22 cellular contexts compared by ENCODE assay signal in genomic region chr5:16483361-16483760, GRCh38. TPM values are rescaled to one million over a fixed set of nuclear protein-coding genes. Genes with fewer than 3 reads are reported as not detected.
DNase-seq lines count a peak whose midpoint lies in the region; ATAC-seq and TF ChIP-seq lines count a peak whose summit lies in the region.
"Had no signal": no experiment of that assay in that cellular context is flagged by ENCODE, and none has a peak within 500 bp of the region (broad histone marks: within the 10 kb centered on the region; RNA-seq: fewer than 3 reads in every experiment).

No MANE protein-coding gene starts in this region.

- ATAC-seq in activated naive CD8-positive, alpha-beta T cell treated with anti-CD3 and anti-CD28 coated beads, Interleukin-2, amount 50 U/mL, for 24 hours: no peak
- no peak for ATAC-seq in GM18861 (IDR thresholded peaks at IDR 0.05; ENCODE audit: unreplicated experiment)
- ATAC-seq in HG02763 (IDR thresholded peaks at IDR 0.05; ENCODE audit: unreplicated experiment): no peak
- ATAC-seq: activated T-cell treated with anti-CD3 and anti-CD28 coated beads, Interleukin-2, amount 50 U/mL, for 72 hours; HCT116; lower lobe of right lung had no signal

- no peak overlapping the region for H3K4me3 Mint-ChIP-seq in activated naive CD8-positive, alpha-beta T cell
- no peak overlapping the region for H3K4me3 Mint-ChIP-seq in activated naive CD8-positive, alpha-beta T cell treated with anti-CD3 and anti-CD28 coated beads, Interleukin-2, amount 50 U/mL, for 24 hours
- H3K4me3 Mint-ChIP-seq: activated CD4-positive, alpha-beta T cell treated with anti-CD3 and anti-CD28 coated beads, Interleukin-2, amount 10 ng/mL, durations not matched to agents 7 days and 5 days; activated T-cell treated with anti-CD3 and anti-CD28 coated beads, Interleukin-2, amount 50 U/mL, for 72 hours; B cell had no signal

- no peak overlapping the region for H2AFZ ChIP-seq in hepatocyte

- no peak for TF ChIP-seq CTCF in hepatocyte (IDR thresholded peaks at IDR 0.05; ENCODE audit: poor library complexity)

- H3K4me1 ChIP-seq in hepatocyte (ENCODE audit: insufficient read depth): peaks cover 17% of the 10 kb centered on the region
- H3K4me1 ChIP-seq: lower lobe of right lung had no signal

- H3K27ac Mint-ChIP-seq in activated naive CD8-positive, alpha-beta T cell: peak overlapping the region; percentile 56
- H3K27ac Mint-ChIP-seq in activated naive CD8-positive, alpha-beta T cell treated with anti-CD3 and anti-CD28 coated beads, Interleukin-2, amount 50 U/mL, for 24 hours: no peak overlapping the region
- H3K27ac Mint-ChIP-seq: activated CD4-positive, alpha-beta T cell treated with anti-CD3 and anti-CD28 coated beads, Interleukin-2, amount 10 ng/mL, durations not matched to agents 7 days and 5 days; activated T-cell treated with anti-CD3 and anti-CD28 coated beads, Interleukin-2, amount 50 U/mL, for 72 hours; B cell had no signal

- H3K4me2 ChIP-seq in hepatocyte: peak overlapping the region; percentile 32

- no peaks in the 10 kb centered on the region for H3K27me3 Mint-ChIP-seq in activated naive CD8-positive, alpha-beta T cell
- H3K27me3 Mint-ChIP-seq in activated naive CD8-positive, alpha-beta T cell treated with anti-CD3 and anti-CD28 coated beads, Interleukin-2, amount 50 U/mL, for 24 hours: no peaks in the 10 kb centered on the region
- H3K27me3 Mint-ChIP-seq: activated CD4-positive, alpha-beta T cell treated with anti-CD3 and anti-CD28 coated beads, Interleukin-2, amount 10 ng/mL, durations not matched to agents 7 days and 5 days had no signal

- no peak overlapping the region for H3K4me3 ChIP-seq in hepatocyte
- H3K4me3 ChIP-seq: lower lobe of right lung had no signal

- H4K20me1 ChIP-seq in hepatocyte (ENCODE audit: insufficient read depth, poor library complexity, severe bottlenecking): no peaks in the 10 kb centered on the region

- no peak for DNase-seq in activated naive CD8-positive, alpha-beta T cell treated with anti-CD3 and anti-CD28 coated beads, Interleukin-2, amount 50 U/mL, for 24 hours
- DNase-seq in NCI-H748 treated with DMSO at 0.1 percent for 48 hours (lab: John Stamatoyannopoulos, UW) (peak; percentile 99), hepatocyte (ENCODE audit: low spot score) (peak; percentile 46), ecto neural progenitor cell (ENCODE audit: low spot score) (no peak), hypothalamus (lab: John Stamatoyannopoulos, UW) (no peak)
- DNase-seq: activated CD4-positive, alpha-beta T cell treated with anti-CD3 and anti-CD28 coated beads, Interleukin-2, amount 10 ng/mL, durations not matched to agents 7 days and 5 days; activated naive CD4-positive, alpha-beta T cell treated with Interleukin-2 at 50 U/mL for 16 hours; activated T-cell treated with anti-CD3 and anti-CD28 coated beads, Interleukin-2, amount 50 U/mL, for 72 hours; amniotic stem cell; Calu3; cortex of kidney; lower lobe of right lung; NCI-H1092 treated with DMSO at 0.1 percent for 48 hours; RPMI8226; stimulated activated CD8-positive, alpha-beta memory T cell treated with anti-CD3 and anti-CD28 coated beads, Interleukin-4, amount 100 ng/mL, for 48 hours; T-helper 9 cell; trophoblast cell had no signal

- no peaks in the 10 kb centered on the region for H3K79me2 ChIP-seq in hepatocyte

- H3K9me2 ChIP-seq in hepatocyte (replicated peaks; ENCODE audit: insufficient read depth): no peaks in the 10 kb centered on the region

- no peaks in the 10 kb centered on the region for H3K9me3 Mint-ChIP-seq in activated naive CD8-positive, alpha-beta T cell (ENCODE audit: low read depth)
- H3K9me3 Mint-ChIP-seq in activated naive CD8-positive, alpha-beta T cell treated with anti-CD3 and anti-CD28 coated beads, Interleukin-2, amount 50 U/mL, for 24 hours: no peaks in the 10 kb centered on the region
- H3K9me3 Mint-ChIP-seq: activated CD4-positive, alpha-beta T cell treated with anti-CD3 and anti-CD28 coated beads, Interleukin-2, amount 10 ng/mL, durations not matched to agents 7 days and 5 days; activated T-cell treated with anti-CD3 and anti-CD28 coated beads, Interleukin-2, amount 50 U/mL, for 72 hours had no signal

- H3K27me3 ChIP-seq in hepatocyte: no peaks in the 10 kb centered on the region

- H3K27ac ChIP-seq in hepatocyte: peak overlapping the region; percentile 68
- H3K27ac ChIP-seq: lower lobe of right lung had no signal

- peaks cover 26% of the 10 kb centered on the region for H3K4me1 Mint-ChIP-seq in activated naive CD8-positive, alpha-beta T cell (ENCODE audit: low read depth)
- peaks cover 10% of the 10 kb centered on the region for H3K4me1 Mint-ChIP-seq in activated naive CD8-positive, alpha-beta T cell treated with anti-CD3 and anti-CD28 coated beads, Interleukin-2, amount 50 U/mL, for 24 hours
- H3K4me1 Mint-ChIP-seq: B cell had no signal

- H3K9me3 ChIP-seq in hepatocyte (ENCODE audit: low read depth): no peaks in the 10 kb centered on the region
- H3K9me3 ChIP-seq: lower lobe of right lung had no signal

- H3K36me3 Mint-ChIP-seq in activated naive CD8-positive, alpha-beta T cell: peaks cover 4% of the 10 kb centered on the region
- H3K36me3 Mint-ChIP-seq in activated naive CD8-positive, alpha-beta T cell treated with anti-CD3 and anti-CD28 coated beads, Interleukin-2, amount 50 U/mL, for 24 hours (ENCODE audit: low read depth): peaks cover 13% of the 10 kb centered on the region

- H3K36me3 ChIP-seq in hepatocyte (replicated peaks; ENCODE audit: insufficient read depth, low read depth): no peaks in the 10 kb centered on the region
- H3K36me3 ChIP-seq: lower lobe of right lung had no signal

RNA-seq across cellular contexts. Expression of gene ZNF622, which starts 17.8 kb away (rescaled TPM):
- 38.4 and 44.6 TPM in 2 replicates for total RNA-seq in hepatocyte
- polyA plus RNA-seq in hepatocyte: 49.5 and 56.6 TPM in 2 replicates

Comparison
In these comparisons a context has a peak if more than half of its experiments do, and no peak if none do; other contexts are left out.
1. DNase-seq: peak in NCI-H748 treated with DMSO at 0.1 percent for 48 hours (single experiment) and hepatocyte (single experiment); none in activated naive CD8-positive, alpha-beta T cell treated with anti-CD3 and anti-CD28 coated beads, Interleukin-2, amount 50 U/mL, for 24 hours (single experiment), ecto neural progenitor cell (single experiment) and hypothalamus (0 of 51).